In genomic region chr4:145153904-145154298, GRCh38 we compare ENCODE assay signal across 19 cellular contexts. TPM values are rescaled to one million over a fixed set of nuclear protein-coding genes. Genes with fewer than 3 reads are reported as not detected.
DNase-seq lines count a peak whose midpoint lies in the region; ATAC-seq and TF ChIP-seq lines count a peak whose summit lies in the region.
"Had no signal": no experiment of that assay in that cellular context is flagged by ENCODE, and none has a peak within 500 bp of the region (broad histone marks: within the 10 kb centered on the region; RNA-seq: fewer than 3 reads in every experiment).

No MANE protein-coding gene starts in this region.

- H2BK120ac ChIP-seq in trophoblast cell (ENCODE audit: insufficient read depth, low read length, poor library complexity), result no peak overlapping the region

- no peak overlapping the region for H4K8ac ChIP-seq in trophoblast cell (ENCODE audit: low read depth, low read length)

- H3K79me1 ChIP-seq in trophoblast cell (ENCODE audit: low read length), result no peaks in the 10 kb centered on the region

- no peak overlapping the region for H4K91ac ChIP-seq in trophoblast cell (ENCODE audit: low read depth, low read length)

- H3K27ac Mint-ChIP-seq in activated T-cell treated with anti-CD3 and anti-CD28 coated beads, Interleukin-2, amount 50 U/mL, for 24 hours, result peak overlapping the region; percentile 79
- H3K27ac Mint-ChIP-seq: brain, neural progenitor cell had no signal

- no peak overlapping the region for H2AK5ac ChIP-seq in trophoblast cell (ENCODE audit: low read length)

- no peaks in the 10 kb centered on the region for H3K4me1 ChIP-seq in trophoblast cell (ENCODE audit: control insufficient read depth in 1 of 2, insufficient read depth in 2 of 2, low read length in 2 of 2)
- H3K4me1 ChIP-seq in transverse colon, result peaks cover 0 to 5% (median 2%) of the 10 kb centered on the region in 4 donors
- H3K4me1 ChIP-seq: neural progenitor cell, vagina had no signal

- no peak overlapping the region for H2BK5ac ChIP-seq in trophoblast cell (ENCODE audit: low read depth, low read length, poor library complexity)

- no peak for TF ChIP-seq POLR2A in transverse colon (IDR thresholded peaks at IDR 0.05)

- no peaks in the 10 kb centered on the region for H3K9me3 Mint-ChIP-seq in activated T-cell treated with anti-CD3 and anti-CD28 coated beads, Interleukin-2, amount 50 U/mL, for 24 hours
- H3K9me3 Mint-ChIP-seq: brain; neural progenitor cell; stimulated activated naive CD8-positive, alpha-beta T cell treated with anti-CD3 and anti-CD28 coated beads, Interleukin-15, amount 100 ng/mL, for 72 hours had no signal

- no peak overlapping the region for H3K27ac ChIP-seq in trophoblast cell (ENCODE audit: low read depth, low read length)
- no peak overlapping the region for H3K27ac ChIP-seq in transverse colon
- H3K27ac ChIP-seq: neural progenitor cell, vagina had no signal

- no peak overlapping the region for H3K4me3 Mint-ChIP-seq in activated T-cell treated with anti-CD3 and anti-CD28 coated beads, Interleukin-2, amount 50 U/mL, for 24 hours
- H3K4me3 Mint-ChIP-seq: brain; neural progenitor cell; stimulated activated naive CD8-positive, alpha-beta T cell treated with anti-CD3 and anti-CD28 coated beads, Interleukin-15, amount 100 ng/mL, for 72 hours had no signal

- H3K4me3 ChIP-seq in trophoblast cell (ENCODE audit: low read depth, low read length) (no peak overlapping the region), transverse colon (no peak overlapping the region)
- H3K4me3 ChIP-seq: esophagus muscularis mucosa, K562, neural progenitor cell, vagina had no signal

- H3K18ac ChIP-seq in trophoblast cell (ENCODE audit: low read length), result no peak overlapping the region

- no peak for TF ChIP-seq CTCF in transverse colon (IDR thresholded peaks at IDR 0.05)

- H3K27me3 ChIP-seq in trophoblast cell (ENCODE audit: insufficient read depth, low read length), result no peaks in the 10 kb centered on the region
- H3K27me3 ChIP-seq in transverse colon, result no peaks in the 10 kb centered on the region
- H3K27me3 ChIP-seq: esophagus muscularis mucosa, neural progenitor cell, vagina had no signal

- H3K9me3 ChIP-seq in trophoblast cell (ENCODE audit: insufficient read depth, low read depth, low read length) (no peaks in the 10 kb centered on the region), transverse colon (no peaks in the 10 kb centered on the region)
- H3K9me3 ChIP-seq: esophagus muscularis mucosa, vagina had no signal

- DNase-seq in activated T-cell treated with anti-CD3 and anti-CD28 coated beads, Interleukin-2, amount 50 U/mL, for 24 hours, result no peak
- no peak for DNase-seq in activated T-cell treated with anti-CD3 and anti-CD28 coated beads for 4 hours
- DNase-seq in left colon, result no peak
- DNase-seq in trophoblast cell, result no peak
- no peak for DNase-seq in activated effector memory CD4-positive, alpha-beta T cell treated with anti-CD3 and anti-CD28 coated beads, Interleukin-2, amount 50 U/mL, for 16 hours
- DNase-seq in transverse colon, result no peak
- DNase-seq: activated CD4-positive, alpha-beta T cell treated with anti-CD3 and anti-CD28 coated beads, Interleukin-2, amount 50 U/mL, for 48 hours; activated naive CD4-positive, alpha-beta T cell; glutamatergic neuron; NCI-H2107; NCI-H526 treated with DMSO at 0.1 percent for 48 hours; stimulated activated naive CD8-positive, alpha-beta T cell treated with anti-CD3 and anti-CD28 coated beads, Interleukin-15, amount 100 ng/mL, for 72 hours had no signal

- no peaks in the 10 kb centered on the region for H3K79me2 ChIP-seq in trophoblast cell (ENCODE audit: control insufficient read depth, insufficient read depth, low read length, poor library complexity)

- H3K4ac ChIP-seq in trophoblast cell (ENCODE audit: low read depth, low read length), result no peak overlapping the region

- H3K36me3 ChIP-seq in trophoblast cell (ENCODE audit: control insufficient read depth in 1 of 2, insufficient read depth in 2 of 2, low read length in 2 of 2), result peaks cover 12% of the 10 kb centered on the region in 2 experiments
- peaks cover 0 to 33% (median 16%) of the 10 kb centered on the region in 4 donors for H3K36me3 ChIP-seq in transverse colon

- no peak overlapping the region for H4K12ac ChIP-seq in trophoblast cell (ENCODE audit: low read depth, low read length)

- intact Hi-C loops in left colon (cut with DNase I, micrococcal nuclease) (no loop called here), transverse colon (cut with DNase I; ENCODE audit: low total_unique reads) (no loop called here)

- TF ChIP-seq EP300 in transverse colon (IDR thresholded peaks at IDR 0.05; ENCODE audit: low read depth), result no peak

- no peak overlapping the region for H3K9ac ChIP-seq in trophoblast cell (ENCODE audit: low read length)
- H3K9ac ChIP-seq: neural progenitor cell had no signal

- no peak overlapping the region for H2BK12ac ChIP-seq in trophoblast cell (ENCODE audit: low read length)

- in situ Hi-C loops in transverse colon (cut with MboI; ENCODE audit: low pct_ligation_motif_present in 1 of 4, low pct_unique_long_range_greater_than_20kb in 1 of 4, low sequenced_read_pairs in 3 of 4), result no loop called here

- no peak overlapping the region for H3K4me2 ChIP-seq in trophoblast cell (ENCODE audit: low read length)
- H3K4me2 ChIP-seq: neural progenitor cell had no signal

- no peak overlapping the region for H3K23ac ChIP-seq in trophoblast cell (ENCODE audit: low read length)

- H3K14ac ChIP-seq in trophoblast cell (ENCODE audit: low read length), result no peak overlapping the region

- ATAC-seq in GM18858 (IDR thresholded peaks at IDR 0.05; ENCODE audit: unreplicated experiment) (peak; percentile 59), HG03457 (IDR thresholded peaks at IDR 0.05; ENCODE audit: unreplicated experiment) (peak; percentile 46), left colon (peak; percentile 35)

- no CpG with 5 or more reads among the region's 1 CpG for WGBS in trophoblast cell (ENCODE audit: extremely low coverage, insufficient coverage, insufficient read length)
- WGBS in transverse colon (ENCODE audit: low coverage in 1 of 2), 2 donors, result 12 to 25% methylated on average over 1 of the region's 1 CpG

- no peak overlapping the region for H2AFZ ChIP-seq in trophoblast cell (ENCODE audit: insufficient read depth, low read length, poor library complexity)
- H2AFZ ChIP-seq: neural progenitor cell had no signal

- peaks cover 94% of the 10 kb centered on the region for H3K36me3 Mint-ChIP-seq in activated T-cell treated with anti-CD3 and anti-CD28 coated beads, Interleukin-2, amount 50 U/mL, for 24 hours (ENCODE audit: low read depth)

- no peaks in the 10 kb centered on the region for H3K27me3 Mint-ChIP-seq in activated T-cell treated with anti-CD3 and anti-CD28 coated beads, Interleukin-2, amount 50 U/mL, for 24 hours
- H3K27me3 Mint-ChIP-seq: brain; stimulated activated naive CD8-positive, alpha-beta T cell treated with anti-CD3 and anti-CD28 coated beads, Interleukin-15, amount 100 ng/mL, for 72 hours had no signal

- peaks cover 28% of the 10 kb centered on the region for H3K4me1 Mint-ChIP-seq in activated T-cell treated with anti-CD3 and anti-CD28 coated beads, Interleukin-2, amount 50 U/mL, for 24 hours (ENCODE audit: low read depth)
- H3K4me1 Mint-ChIP-seq: brain, neural progenitor cell had no signal

RNA-seq across cellular contexts. Expression of gene OTUD4, which starts 26.5 kb away (rescaled TPM):
- total RNA-seq in left colon, result 10 to 100 TPM; 30.3 to 31.2 TPM
- polyA plus RNA-seq in trophoblast cell (2013), result 15.6 and 16.1 TPM in 2 replicates
- 10 to 100 TPM; 10.5 to 46.0 (median 27.6) TPM for total RNA-seq in transverse colon

RNA-seq across cellular contexts. Expression of gene ABCE1, which starts 55.8 kb away (rescaled TPM):
- total RNA-seq in left colon (10 to 100 TPM; 24.5 to 35.2 TPM), transverse colon (10 to 100 TPM; 23.8 to 48.8 (median 35.7) TPM)
- polyA plus RNA-seq in trophoblast cell (2013), result 49.1 TPM in 2 replicates

RNA-seq across cellular contexts. Expression of gene ANAPC10, which starts 55.9 kb away (rescaled TPM):
- total RNA-seq in left colon (10 to 100 TPM in 1 of 2 donors, 1 to 10 TPM in 1; 9.9 to 11.8 TPM), transverse colon (10 to 100 TPM in 3 of 4 donors, 1 to 10 TPM in 1; 7.5 to 24.8 (median 15.4) TPM)
- 13.8 and 14.1 TPM in 2 replicates for polyA plus RNA-seq in trophoblast cell (2013)
